15 cellular contexts compared by ENCODE assay signal in genomic region chr2:203582468-203582867, GRCh38. TPM values are rescaled to one million over a fixed set of nuclear protein-coding genes. Genes with fewer than 3 reads are reported as not detected.
DNase-seq lines count a peak whose midpoint lies in the region; FAIRE-seq and TF ChIP-seq lines count a peak whose summit lies in the region.
"Had no signal": no experiment of that assay in that cellular context is flagged by ENCODE, and none has a peak within 500 bp of the region (broad histone marks: within the 10 kb centered on the region; RNA-seq: fewer than 3 reads in every experiment).

No MANE protein-coding gene starts in this region.

- no peak for TF ChIP-seq POLR2A in spleen (IDR thresholded peaks at IDR 0.05)

- H3K4me1 ChIP-seq in skeletal muscle tissue (ENCODE audit: control insufficient read depth in 3 of 3, insufficient read depth in 3 of 3, low read length in 3 of 3) (peaks cover 15 to 30% (median 24%) of the 10 kb centered on the region in 3 donors), spleen (peaks cover 0 to 6% (median 0%) of the 10 kb centered on the region in 6 donors)

- H3K9ac ChIP-seq in skeletal muscle tissue (ENCODE audit: low read depth in 1 of 3, low read length in 3 of 3): no peak overlapping the region
- H3K9ac ChIP-seq: BLaER1 had no signal

- H3K4me3 ChIP-seq in LNCaP clone FGC (ENCODE audit: low read depth, low read length): no peak overlapping the region
- no peak overlapping the region for H3K4me3 ChIP-seq in cardiac fibroblast (replicated peaks in 1 of 2; ENCODE audit: low read depth in 2 of 2, low read length in 2 of 2)
- no peak overlapping the region for H3K4me3 ChIP-seq in skeletal muscle tissue (ENCODE audit: low read length in 3 of 3)
- no peak overlapping the region for H3K4me3 ChIP-seq in spleen
- H3K4me3 ChIP-seq: BLaER1, ovary had no signal

- H3K27ac ChIP-seq in skeletal muscle tissue (ENCODE audit: low read depth, low read length): peak overlapping the region; percentile 22
- peak overlapping the region in 2 of 8 donors; percentile 12 to 15 for H3K27ac ChIP-seq in spleen
- H3K27ac ChIP-seq: BLaER1, ovary had no signal

- no peak for FAIRE-seq in RCC 7860 (lab: Jason Lieb, UNC)
- FAIRE-seq: G401.6 had no signal

- intact Hi-C loops in spleen (cut with DNase I; ENCODE audit: low total_unique reads): no loop called here

- H3K27me3 ChIP-seq in skeletal muscle tissue (ENCODE audit: control insufficient read depth in 3 of 3, insufficient read depth in 3 of 3, low read length in 3 of 3) (no peaks in the 10 kb centered on the region), spleen (replicated peaks in 1 of 7) (no peaks in the 10 kb centered on the region)
- H3K27me3 ChIP-seq: BLaER1, ovary had no signal

- H3K36me3 ChIP-seq in skeletal muscle tissue (ENCODE audit: control insufficient read depth in 3 of 3, insufficient read depth in 3 of 3, low read length in 3 of 3) (no peaks in the 10 kb centered on the region), spleen (no peaks in the 10 kb centered on the region)
- H3K36me3 ChIP-seq: BLaER1, ovary had no signal

- DNase-seq in LNCaP clone FGC (ENCODE audit: low read depth) (peak; percentile 70), cardiac fibroblast (ENCODE audit: low read depth in 2 of 2) (peak; percentile 34 to 72), iris pigment epithelial cell (ENCODE audit: low read depth) (peak; percentile 69), spleen (no peak), RCC 7860 (ENCODE audit: low spot score) (no peak), activated gamma-delta T cell treated with Interleukin-2 at 50 U/mL for 16 hours (no peak)
- no peak for DNase-seq in activated CD4-positive, alpha-beta T cell treated with anti-CD3 and anti-CD28 coated beads for 48 hours
- DNase-seq: glutamatergic neuron, NCI-H1092 treated with DMSO at 0.1 percent for 48 hours, NCI-H524 treated with DMSO at 0.1 percent for 48 hours, ovary, SIG-M5 had no signal

- no peaks in the 10 kb centered on the region for H3K9me3 ChIP-seq in skeletal muscle tissue (ENCODE audit: control insufficient read depth in 3 of 3, low read length in 3 of 3)
- no peaks in the 10 kb centered on the region for H3K9me3 ChIP-seq in spleen
- H3K9me3 ChIP-seq: BLaER1, ovary had no signal

- 72 to 85% (median 83%) methylated on average over 3 of the region's 3 CpGs for WGBS in spleen, 5 donors

- TF ChIP-seq CTCF in LNCaP clone FGC (IDR thresholded peaks at IDR 0.05; ENCODE audit: control insufficient read depth, extremely low read depth, insufficient read depth): no peak
- no peak for TF ChIP-seq CTCF in cardiac fibroblast (IDR thresholded peaks at IDR 0.05; ENCODE audit: low read depth, low read length)
- no peak for TF ChIP-seq CTCF in spleen (IDR thresholded peaks at IDR 0.05 in 8 of 11, conservative IDR thresholded peaks at IDR 0.05 in 3 of 11)

RNA-seq across cellular contexts. Expression of gene RAPH1, which starts 47.4 kb away (rescaled TPM):
- total RNA-seq in skeletal muscle tissue (42.8 TPM), spleen (100 to 1,000 TPM in 4 of 7 donors, 10 to 100 TPM in 3; 49.4 to 138 (median 112) TPM)
- polyA plus RNA-seq in spleen: 1 to 10 TPM; 2.6 to 5.0 (median 2.7) TPM

Comparison
In these comparisons a context has a peak if more than half of its experiments do, and no peak if none do; other contexts are left out.
1. DNase-seq: peak in LNCaP clone FGC (single experiment), cardiac fibroblast (2 of 2) and iris pigment epithelial cell (single experiment); none in spleen (single experiment), RCC 7860 (single experiment), activated CD4-positive, alpha-beta T cell treated with anti-CD3 and anti-CD28 coated beads for 48 hours (single experiment) and activated gamma-delta T cell treated with Interleukin-2 at 50 U/mL for 16 hours (single experiment).